1 cellular context compared by ENCODE assay signal in the genomic region with DNA sequence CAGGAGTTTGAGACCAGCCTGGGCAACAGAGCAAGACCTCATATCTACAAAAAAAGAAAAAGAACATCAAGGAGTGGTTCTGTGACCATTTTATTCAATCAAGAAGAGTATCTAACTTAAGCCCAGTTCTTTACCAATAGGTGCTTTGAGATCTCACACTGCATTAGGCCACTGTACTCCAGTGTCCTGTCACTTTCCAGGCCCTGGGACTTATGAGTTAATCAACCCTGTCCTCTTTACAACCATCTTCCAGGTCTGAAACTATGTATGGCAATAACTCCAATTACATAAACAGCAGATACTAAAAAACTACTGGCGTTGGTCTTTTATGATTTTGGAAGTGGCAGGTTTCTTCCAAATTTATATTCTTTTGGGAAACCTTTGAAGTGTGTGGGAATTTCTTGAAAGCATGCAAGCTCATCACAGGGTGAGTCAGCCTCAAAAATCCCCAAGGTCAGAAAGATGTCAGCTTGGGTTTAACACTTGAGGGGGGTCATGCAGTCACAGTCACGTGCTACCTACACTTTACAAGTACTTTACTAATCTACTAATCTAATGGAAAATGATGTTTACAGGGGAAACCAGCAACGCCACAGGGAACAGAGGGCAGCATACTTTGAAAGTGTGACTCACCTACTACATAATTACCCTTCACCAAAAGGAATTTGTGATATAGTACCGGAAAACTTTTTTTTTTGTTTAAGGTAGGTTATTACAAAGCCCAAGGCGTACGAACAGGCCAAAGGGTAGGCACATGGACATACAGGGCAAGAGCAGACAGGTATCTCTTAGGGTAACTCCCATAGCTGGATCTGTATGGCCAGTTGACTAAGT.
TF ChIP-seq lines count a peak whose summit lies in the region.

No MANE protein-coding gene starts in this region.

TF ChIP-seq in SK-N-SH, 30 proteins besides CTCF, POLR2A, EP300 and RAD21 (continued from another document):
- TF ChIP-seq, protein P1, sequence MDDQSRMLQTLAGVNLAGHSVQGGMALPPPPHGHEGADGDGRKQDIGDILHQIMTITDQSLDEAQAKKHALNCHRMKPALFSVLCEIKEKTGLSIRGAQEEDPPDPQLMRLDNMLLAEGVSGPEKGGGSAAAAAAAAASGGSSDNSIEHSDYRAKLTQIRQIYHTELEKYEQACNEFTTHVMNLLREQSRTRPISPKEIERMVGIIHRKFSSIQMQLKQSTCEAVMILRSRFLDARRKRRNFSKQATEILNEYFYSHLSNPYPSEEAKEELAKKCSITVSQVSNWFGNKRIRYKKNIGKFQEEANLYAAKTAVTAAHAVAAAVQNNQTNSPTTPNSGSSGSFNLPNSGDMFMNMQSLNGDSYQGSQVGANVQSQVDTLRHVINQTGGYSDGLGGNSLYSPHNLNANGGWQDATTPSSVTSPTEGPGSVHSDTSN (IDR thresholded peaks at IDR 0.05), result peak; percentile 19; the same call in 1 of the 2 replicates
- TF ChIP-seq MEF2A (IDR thresholded peaks at IDR 0.05; ENCODE audit: borderline replicate concordance, low read depth) (no peak), GABPA (IDR thresholded peaks at IDR 0.05; ENCODE audit: low read depth) (no peak), GATA2 (CRISPR knock-in tag; IDR thresholded peaks at IDR 0.05) (no peak), RXRA (IDR thresholded peaks at IDR 0.05; ENCODE audit: borderline replicate concordance, low read depth) (peak; percentile 76), ELF1 (IDR thresholded peaks at IDR 0.05) (no peak)
- TF ChIP-seq, protein P2, sequence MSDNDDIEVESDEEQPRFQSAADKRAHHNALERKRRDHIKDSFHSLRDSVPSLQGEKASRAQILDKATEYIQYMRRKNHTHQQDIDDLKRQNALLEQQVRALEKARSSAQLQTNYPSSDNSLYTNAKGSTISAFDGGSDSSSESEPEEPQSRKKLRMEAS (IDR thresholded peaks at IDR 0.05; ENCODE audit: low read depth), result 0 out of 2 replicates have a peak, but pooled peaks have one; percentile 48
- TF ChIP-seq, protein P3, sequence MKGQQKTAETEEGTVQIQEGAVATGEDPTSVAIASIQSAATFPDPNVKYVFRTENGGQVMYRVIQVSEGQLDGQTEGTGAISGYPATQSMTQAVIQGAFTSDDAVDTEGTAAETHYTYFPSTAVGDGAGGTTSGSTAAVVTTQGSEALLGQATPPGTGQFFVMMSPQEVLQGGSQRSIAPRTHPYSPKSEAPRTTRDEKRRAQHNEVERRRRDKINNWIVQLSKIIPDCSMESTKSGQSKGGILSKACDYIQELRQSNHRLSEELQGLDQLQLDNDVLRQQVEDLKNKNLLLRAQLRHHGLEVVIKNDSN (IDR thresholded peaks at IDR 0.05; ENCODE audit: borderline replicate concordance, low read depth), result peak; percentile 37; the same call in 1 of the 2 replicates
